17 cellular contexts compared by ENCODE assay signal in genomic region chr5:134255418-134256150, GRCh38. TPM values are rescaled to one million over a fixed set of nuclear protein-coding genes. Genes with fewer than 3 reads are reported as not detected.
A peak's percentile ranks its signal among the peaks of the same experiment; 100 is the strongest.
DNase-seq lines count a peak whose midpoint lies in the region; ATAC-seq and TF ChIP-seq lines count a peak whose summit lies in the region.
"Had no signal": no experiment of that assay in that cellular context is flagged by ENCODE, and none has a peak within 500 bp of the region (broad histone marks: within the 10 kb centered on the region; RNA-seq: fewer than 3 reads in every experiment).

No MANE protein-coding gene starts in this region.

- no peak overlapping the region for H3K4me3 Mint-ChIP-seq in stimulated activated effector memory CD8-positive, alpha-beta T cell treated with anti-CD3 and anti-CD28 coated beads, Interleukin-12 subunit alpha, Interleukin-12 subunit beta, amount 100 ng/mL, for 72 hours
- H3K4me3 Mint-ChIP-seq: neural crest cell had no signal

- no peaks in the 10 kb centered on the region for H3K36me3 ChIP-seq in tibial nerve
- H3K36me3 ChIP-seq: gastrocnemius medialis, HAP-1 had no signal

- H3K9me3 ChIP-seq in AG04450 (ENCODE audit: control insufficient read depth, insufficient read depth, low read length) (no peaks in the 10 kb centered on the region), tibial nerve (no peaks in the 10 kb centered on the region)
- H3K9me3 ChIP-seq: gastrocnemius medialis, HAP-1 had no signal

- intact Hi-C loops in left ventricle myocardium superior (cut with micrococcal nuclease): no loop called here

- H3K4me1 ChIP-seq in tibial nerve: no peaks in the 10 kb centered on the region
- H3K4me1 ChIP-seq: HAP-1 had no signal

- CTCF ChIA-PET in AG04450 (lab: Charles Lee): no interaction called here

- peak; percentile 58 for ATAC-seq in left ventricle myocardium superior
- ATAC-seq in stimulated activated effector memory CD8-positive, alpha-beta T cell treated with anti-CD3 and anti-CD28 coated beads, Interleukin-12 subunit alpha, Interleukin-12 subunit beta, amount 100 ng/mL, for 72 hours: no peak
- no peak for ATAC-seq in GM19324 (IDR thresholded peaks at IDR 0.05; ENCODE audit: low FRiP score, unreplicated experiment)
- ATAC-seq: gastrocnemius medialis had no signal

- H3K27me3 ChIP-seq in AG04450 (ENCODE audit: control insufficient read depth, insufficient read depth, low read length) (no peaks in the 10 kb centered on the region), tibial nerve (no peaks in the 10 kb centered on the region)
- H3K27me3 ChIP-seq: gastrocnemius medialis had no signal

- no peaks in the 10 kb centered on the region for H3K9me3 Mint-ChIP-seq in stimulated activated effector memory CD8-positive, alpha-beta T cell treated with anti-CD3 and anti-CD28 coated beads, Interleukin-12 subunit alpha, Interleukin-12 subunit beta, amount 100 ng/mL, for 72 hours
- H3K9me3 Mint-ChIP-seq: neural crest cell had no signal

- no peaks in the 10 kb centered on the region for H3K4me1 Mint-ChIP-seq in stimulated activated effector memory CD8-positive, alpha-beta T cell treated with anti-CD3 and anti-CD28 coated beads, Interleukin-12 subunit alpha, Interleukin-12 subunit beta, amount 100 ng/mL, for 72 hours
- H3K4me1 Mint-ChIP-seq: neural crest cell had no signal

- H3K4me3 ChIP-seq in AG04450 (ENCODE audit: low read depth, low read length) (no peak overlapping the region), choroid plexus epithelial cell (ENCODE audit: low read depth, low read length) (no peak overlapping the region), tibial nerve (no peak overlapping the region)
- H3K4me3 ChIP-seq: gastrocnemius medialis, HAP-1 had no signal

- H3K27ac ChIP-seq in AG04450 (ENCODE audit: low read depth, low read length): peak overlapping the region; percentile 34
- H3K27ac ChIP-seq in tibial nerve: no peak overlapping the region
- H3K27ac ChIP-seq: gastrocnemius medialis had no signal

- TF ChIP-seq EP300 in tibial nerve (IDR thresholded peaks at IDR 0.05): no peak

- DNase-seq in AG04450 (ENCODE audit: low read depth, low spot score): no peak
- peak; percentile 80 for DNase-seq in HT1080 (ENCODE audit: low read depth)
- peak; percentile 75 for DNase-seq in choroid plexus epithelial cell (ENCODE audit: low read depth)
- DNase-seq in left ventricle myocardium superior: no peak
- no peak for DNase-seq in tibial nerve (ENCODE audit: low spot score in 2 of 2)
- DNase-seq in stimulated activated effector memory CD8-positive, alpha-beta T cell treated with anti-CD3 and anti-CD28 coated beads, Interleukin-12 subunit alpha, Interleukin-12 subunit beta, amount 100 ng/mL, for 72 hours (ENCODE audit: low spot score in 2 of 2): no peak
- no peak for DNase-seq in DMS114 treated with DMSO at 0.1 percent for 48 hours (lab: John Stamatoyannopoulos, UW; ENCODE audit: unreplicated experiment)
- DNase-seq: activated gamma-delta T cell; gastrocnemius medialis; mesendoderm; NCI-H146; NCI-H446 treated with DMSO at 0.1 percent for 48 hours; SIG-M5; stimulated activated CD4-positive, alpha-beta T cell treated with anti-CD3 and anti-CD28 coated beads, Interleukin-2, amount 100 ng/mL, for 24 hours had no signal

- no peak for TF ChIP-seq CTCF in AG04450 (IDR thresholded peaks at IDR 0.05; ENCODE audit: low read depth, low read length)
- TF ChIP-seq CTCF in choroid plexus epithelial cell (conservative IDR thresholded peaks at IDR 0.05; ENCODE audit: low read depth, low read length): no peak
- no peak for TF ChIP-seq CTCF in tibial nerve (IDR thresholded peaks at IDR 0.05)

- POLR2A ChIA-PET in AG04450 (lab: Yijun Ruan, JAX): interaction anchor here (0.9 to 1.4 kb wide), 2 partner anchors 10 to 79 kb away, joined by 4 read pairs; partner anchors contain the start of gene SKP1

- WGBS in tibial nerve, 2 donors: 73 to 77% methylated on average over 2 of the region's 2 CpGs

- H3K36me3 Mint-ChIP-seq in stimulated activated effector memory CD8-positive, alpha-beta T cell treated with anti-CD3 and anti-CD28 coated beads, Interleukin-12 subunit alpha, Interleukin-12 subunit beta, amount 100 ng/mL, for 72 hours: no peaks in the 10 kb centered on the region

- H3K27ac Mint-ChIP-seq in stimulated activated effector memory CD8-positive, alpha-beta T cell treated with anti-CD3 and anti-CD28 coated beads, Interleukin-12 subunit alpha, Interleukin-12 subunit beta, amount 100 ng/mL, for 72 hours: no peak overlapping the region

- no peak for TF ChIP-seq POLR2A in tibial nerve (IDR thresholded peaks at IDR 0.05)

RNA-seq across cellular contexts. Expression of gene PPP2CA, which starts 29.7 kb away (rescaled TPM):
- polyA plus RNA-seq in AG04450 (2011; rRNA removed): 175 and 252 TPM in 2 replicates
- polyA minus RNA-seq in AG04450 (2011; rRNA and poly(A)+ RNA removed): 49.5 and 107 TPM in 2 replicates
- 224 and 287 TPM in 2 replicates for total RNA-seq in HT1080 (2014; rRNA removed; shearing (Covaris generic))
- polyA plus RNA-seq in HT1080 (2015; cell fraction: cytosol; rRNA removed): 233 and 235 TPM in 2 replicates
- 186 and 229 TPM in 2 replicates for polyA plus RNA-seq in HT1080 (2015; cell fraction: nucleus; rRNA removed)
- 143 TPM for total RNA-seq in left ventricle myocardium superior
- total RNA-seq in tibial nerve: 100 to 1,000 TPM in 3 of 4 donors, 10 to 100 TPM in 1; 42.8 to 227 (median 149) TPM

Comparison
In these comparisons a context has a peak if more than half of its experiments do, and no peak if none do; other contexts are left out.
1. DNase-seq: peak in HT1080 (single experiment) and choroid plexus epithelial cell (single experiment); none in AG04450 (single experiment), left ventricle myocardium superior (single experiment), tibial nerve (0 of 2), stimulated activated effector memory CD8-positive, alpha-beta T cell treated with anti-CD3 and anti-CD28 coated beads, Interleukin-12 subunit alpha, Interleukin-12 subunit beta, amount 100 ng/mL, for 72 hours (0 of 2) and DMS114 treated with DMSO at 0.1 percent for 48 hours (single experiment).